Comparison of ENCODE assay signal across 33 cellular contexts in genomic region chr15:56965614-56966013, GRCh38.
"Had no signal": no experiment of that assay in that cellular context is flagged by ENCODE, and none has a peak within 500 bp of the region (broad histone marks: within the 10 kb centered on the region; RNA-seq: fewer than 3 reads in every experiment).

No MANE protein-coding gene starts in this region.

- H3K9me3 Mint-ChIP-seq: activated CD4-positive, alpha-beta T cell treated with anti-CD3 and anti-CD28 coated beads, Interleukin-2, amount 10 ng/mL, durations not matched to agents 24 days and 14 days; activated naive CD8-positive, alpha-beta T cell treated with anti-CD3 and anti-CD28 coated beads, Interleukin-2, amount 50 U/mL, for 24 hours; activated T-cell treated with anti-CD3 and anti-CD28 coated beads, Interleukin-2, amount 50 U/mL, for 4 hours; brain; central memory CD8-positive, alpha-beta T cell; T-helper 1 cell treated with Interleukin-12 subunit alpha and Interleukin-12 subunit beta and Interleukin-4 antibody, amounts not matched to agents 30 μg/mL and 1 μg/mL, for 36 hours; WTC11 had no signal

- H3K4me3 ChIP-seq: MG63, Peyer's patch, SJSA1 had no signal

- H3K36me3 Mint-ChIP-seq: WTC11 had no signal

- H3K27me3 Mint-ChIP-seq: activated CD4-positive, alpha-beta T cell treated with anti-CD3 and anti-CD28 coated beads, Interleukin-2, amount 10 ng/mL, durations not matched to agents 24 days and 14 days; activated CD8-positive, alpha-beta memory T cell treated with anti-CD3 and anti-CD28 coated beads, Interleukin-2, amount 10 ng/mL, durations not matched to agents 7 days and 5 days; activated naive CD8-positive, alpha-beta T cell treated with anti-CD3 and anti-CD28 coated beads, Interleukin-2, amount 50 U/mL, for 24 hours; brain; central memory CD8-positive, alpha-beta T cell had no signal

- H3K27me3 ChIP-seq: MG63, Peyer's patch, SJSA1 had no signal

- ATAC-seq: activated CD8-positive, alpha-beta memory T cell treated with anti-CD3 and anti-CD28 coated beads, Interleukin-2, amount 10 ng/mL, durations not matched to agents 7 days and 5 days; activated naive CD4-positive, alpha-beta T cell treated with anti-CD3 and anti-CD28 coated beads, Interleukin-2, amount 50 U/mL, for 72 hours; activated naive CD8-positive, alpha-beta T cell treated with anti-CD3 and anti-CD28 coated beads, Interleukin-2, amount 50 U/mL, for 24 hours; activated T-cell treated with anti-CD3 and anti-CD28 coated beads, Interleukin-2, amount 50 U/mL, for 4 hours; SK-N-SH treated with all-trans-retinoic acid at 6 μM for 48 hours; WTC11 had no signal

- FAIRE-seq: astrocyte had no signal

- H3K4me3 Mint-ChIP-seq: activated CD4-positive, alpha-beta T cell treated with anti-CD3 and anti-CD28 coated beads, Interleukin-2, amount 10 ng/mL, durations not matched to agents 24 days and 14 days; activated CD8-positive, alpha-beta memory T cell treated with anti-CD3 and anti-CD28 coated beads, Interleukin-2, amount 10 ng/mL, durations not matched to agents 7 days and 5 days; activated naive CD8-positive, alpha-beta T cell treated with anti-CD3 and anti-CD28 coated beads, Interleukin-2, amount 50 U/mL, for 24 hours; activated T-cell treated with anti-CD3 and anti-CD28 coated beads, Interleukin-2, amount 50 U/mL, for 4 hours; brain; central memory CD8-positive, alpha-beta T cell; T-helper 1 cell treated with Interleukin-12 subunit alpha and Interleukin-12 subunit beta and Interleukin-4 antibody, amounts not matched to agents 30 μg/mL and 1 μg/mL, for 36 hours; WTC11 had no signal

- H3K9me3 ChIP-seq: MG63, Peyer's patch, SJSA1 had no signal

- H3K27ac Mint-ChIP-seq: activated CD4-positive, alpha-beta T cell treated with anti-CD3 and anti-CD28 coated beads, Interleukin-2, amount 10 ng/mL, durations not matched to agents 24 days and 14 days; activated CD8-positive, alpha-beta memory T cell treated with anti-CD3 and anti-CD28 coated beads, Interleukin-2, amount 10 ng/mL, durations not matched to agents 7 days and 5 days; activated naive CD4-positive, alpha-beta T cell treated with anti-CD3 and anti-CD28 coated beads, Interleukin-2, amount 50 U/mL, for 72 hours; activated naive CD8-positive, alpha-beta T cell treated with anti-CD3 and anti-CD28 coated beads, Interleukin-2, amount 50 U/mL, for 24 hours; brain; T-helper 1 cell treated with Interleukin-12 subunit alpha and Interleukin-12 subunit beta and Interleukin-4 antibody, amounts not matched to agents 30 μg/mL and 1 μg/mL, for 36 hours; WTC11 had no signal

- H3K4me1 ChIP-seq: SJSA1 had no signal

- H3K36me3 ChIP-seq: Peyer's patch, SJSA1 had no signal

- H3K27ac ChIP-seq: Peyer's patch, SJSA1 had no signal

- DNase-seq: activated CD4-positive, alpha-beta T cell treated with anti-CD3 and anti-CD28 coated beads for 1 hour; activated CD4-positive, alpha-beta T cell treated with anti-CD3 and anti-CD28 coated beads, Interleukin-2, amount 10 ng/mL, durations not matched to agents 24 days and 14 days; activated CD4-positive, alpha-beta T cell treated with anti-CD3 and anti-CD28 coated beads, Interleukin-2, amount 50 U/mL, for 48 hours; activated CD8-positive, alpha-beta memory T cell treated with anti-CD3 and anti-CD28 coated beads, Interleukin-2, amount 10 ng/mL, durations not matched to agents 7 days and 5 days; activated effector memory CD4-positive, alpha-beta T cell treated with anti-CD3 and anti-CD28 coated beads, Interleukin-2, amount 50 U/mL, for 16 hours; activated naive CD4-positive, alpha-beta T cell treated with Interleukin-2 at 50 U/mL for 16 hours; activated naive CD8-positive, alpha-beta T cell treated with anti-CD3 and anti-CD28 coated beads, Interleukin-2, amount 50 U/mL, for 24 hours; activated T-cell treated with anti-CD3 and anti-CD28 coated beads, Interleukin-2, amount 50 U/mL, for 4 hours; amniotic stem cell; MG63; MV-4-11; NCI-H1092 treated with DMSO at 0.1 percent for 48 hours; NCI-H1417 treated with DMSO at 0.1 percent for 48 hours; NCI-H1694; NCI-H2029; NCI-H2107; NCI-H2171 treated with DMSO at 0.1 percent for 48 hours; NCI-H226; NCI-H510A; NCI-H526 treated with DMSO at 0.1 percent for 48 hours; NCI-H82; NK-92 treated with Interleukin-12 subunit alpha and Interleukin-12 subunit beta, amount 100 ng/mL, for 24 hours; Peyer's patch; SHP77; SW 1271 had no signal
